In genomic region chr11:61516675-61517516, GRCh38 we compare ENCODE assay signal across 8 cellular contexts. TPM values are rescaled to one million over a fixed set of nuclear protein-coding genes. Genes with fewer than 3 reads are reported as not detected.
DNase-seq lines count a peak whose midpoint lies in the region; ATAC-seq, FAIRE-seq and TF ChIP-seq lines count a peak whose summit lies in the region.

No MANE protein-coding gene starts in this region.

- H3K36me3 ChIP-seq in Loucy (ENCODE audit: insufficient read depth, low read length) (no peaks in the 10 kb centered on the region), osteoblast (ENCODE audit: insufficient read depth, low read length) (no peaks in the 10 kb centered on the region)

- H4K20me1 ChIP-seq in Loucy (ENCODE audit: insufficient read depth, low read length, poor library complexity, severe bottlenecking): no peaks in the 10 kb centered on the region
- no peaks in the 10 kb centered on the region for H4K20me1 ChIP-seq in osteoblast (ENCODE audit: insufficient read depth, low read length)

- H3F3A ChIP-seq in Loucy (ENCODE audit: low read depth): no peaks in the 10 kb centered on the region

- H3K4me3 ChIP-seq in Loucy (ENCODE audit: low read length, poor library complexity, severe bottlenecking) (no peak overlapping the region), osteoblast (ENCODE audit: insufficient read depth, low read length) (peak overlapping the region; percentile 38)

- DNase-seq in D721Med (ENCODE audit: insufficient read length, low spot score) (peak; percentile 100), activated T-cell treated with anti-CD3 and anti-CD28 coated beads for 1 hour (ENCODE audit: low read depth) (peak; percentile 47), erythroblast (lab: John Stamatoyannopoulos, UW) (peak; percentile 40 to 68), osteoblast (ENCODE audit: insufficient read length, low spot score, missing footprints) (peak; percentile 98), urothelium cell line (ENCODE audit: low spot score) (peak; percentile 72)

- H3K79me2 ChIP-seq in Loucy (ENCODE audit: insufficient read depth, low read length): no peaks in the 10 kb centered on the region
- H3K79me2 ChIP-seq in osteoblast (ENCODE audit: insufficient read depth, low read length): no peaks in the 10 kb centered on the region

- H3K4me2 ChIP-seq in Loucy (ENCODE audit: low read depth, low read length, poor library complexity, severe bottlenecking) (no peak overlapping the region), osteoblast (ENCODE audit: insufficient read depth, low read length) (peak overlapping the region; percentile 73)

- H3K27ac ChIP-seq in osteoblast (ENCODE audit: low read depth, low read length): no peak overlapping the region

- TF ChIP-seq CTCF in D721Med (IDR thresholded peaks at IDR 0.05; ENCODE audit: insufficient read depth, missing control alignments) (peak; percentile 85), Loucy (conservative IDR thresholded peaks at IDR 0.05; ENCODE audit: low read length) (peak; percentile 99), osteoblast (IDR thresholded peaks at IDR 0.05; ENCODE audit: extremely low read depth, low read depth, low read length) (peak; percentile 96)

- ATAC-seq in HG03378 (IDR thresholded peaks at IDR 0.05; ENCODE audit: unreplicated experiment) (no peak), HG03565 (IDR thresholded peaks at IDR 0.05; ENCODE audit: unreplicated experiment) (no peak)

- peak; percentile 66 for FAIRE-seq in D721Med (lab: Jason Lieb, UNC)
- FAIRE-seq in urothelium cell line (lab: Jason Lieb, UNC): no peak

- H3K4me1 ChIP-seq in Loucy (ENCODE audit: insufficient read depth, low read length, poor library complexity, severe bottlenecking) (no peaks in the 10 kb centered on the region), osteoblast (ENCODE audit: insufficient read depth, low read length) (peaks cover 5% of the 10 kb centered on the region)

- no peaks in the 10 kb centered on the region for H3K9me2 ChIP-seq in Loucy (replicated peaks; ENCODE audit: low read depth, low read length)

- H3K9ac ChIP-seq in Loucy (ENCODE audit: low read depth, low read length, poor library complexity, severe bottlenecking): no peak overlapping the region

- H2AFZ ChIP-seq in Loucy (ENCODE audit: low read length) (peak overlapping the region; percentile 60; the same call in 1 of the 2 replicates), osteoblast (ENCODE audit: low read length) (peak overlapping the region; percentile 44)

- H3K9me3 ChIP-seq in Loucy (ENCODE audit: insufficient read depth, low read depth, low read length): no peaks in the 10 kb centered on the region
- no peaks in the 10 kb centered on the region for H3K9me3 ChIP-seq in osteoblast (ENCODE audit: low read depth, low read length)

- no peaks in the 10 kb centered on the region for H3K27me3 ChIP-seq in Loucy (ENCODE audit: insufficient read depth, low read length, poor library complexity, severe bottlenecking)
- H3K27me3 ChIP-seq in osteoblast (ENCODE audit: insufficient read depth, low read length): no peaks in the 10 kb centered on the region

- TF ChIP-seq POLR2A in erythroblast (IDR thresholded peaks at IDR 0.05; ENCODE audit: low read length): no peak

RNA-seq across cellular contexts. Expression of gene LRRC10B, which starts 8.3 kb away (rescaled TPM):
- total RNA-seq in osteoblast: under 0.01 TPM in 2 replicates

Comparison
In these comparisons a context has a peak if more than half of its experiments do, and no peak if none do; other contexts are left out.
1. DNase-seq: peak in every context shown above with its lines; median percentile 100 in D721Med; 98 in osteoblast; 72 in urothelium cell line; 54 in erythroblast; 47 in activated T-cell treated with anti-CD3 and anti-CD28 coated beads for 1 hour.